In the genomic region with DNA sequence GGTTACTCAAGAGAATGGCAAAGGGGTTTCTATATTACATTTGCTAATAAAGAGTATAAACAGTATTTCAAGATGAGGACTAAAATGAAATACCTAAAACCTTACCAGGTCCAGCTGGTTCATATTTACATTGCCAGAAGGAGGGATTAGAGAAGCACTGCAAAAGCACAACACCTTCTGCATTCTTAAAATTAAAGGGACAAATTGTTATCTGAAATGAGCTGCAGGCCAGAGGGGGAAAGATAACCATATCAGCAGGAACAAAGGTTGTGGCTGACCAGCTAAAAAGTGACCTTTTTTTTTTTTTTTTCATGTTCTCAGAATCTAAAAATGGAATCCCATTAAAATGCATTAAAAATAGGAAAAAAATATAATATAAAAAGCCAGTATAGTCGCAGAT, we compare ENCODE assay signal across 1 cellular context.
TF ChIP-seq lines count a peak whose summit lies in the region.

No MANE protein-coding gene starts in this region.

TF ChIP-seq in K562, 482 proteins besides CTCF, POLR2A, EP300 and RAD21 (continued from another document and continues in another):
- TF ChIP-seq, protein P1, sequence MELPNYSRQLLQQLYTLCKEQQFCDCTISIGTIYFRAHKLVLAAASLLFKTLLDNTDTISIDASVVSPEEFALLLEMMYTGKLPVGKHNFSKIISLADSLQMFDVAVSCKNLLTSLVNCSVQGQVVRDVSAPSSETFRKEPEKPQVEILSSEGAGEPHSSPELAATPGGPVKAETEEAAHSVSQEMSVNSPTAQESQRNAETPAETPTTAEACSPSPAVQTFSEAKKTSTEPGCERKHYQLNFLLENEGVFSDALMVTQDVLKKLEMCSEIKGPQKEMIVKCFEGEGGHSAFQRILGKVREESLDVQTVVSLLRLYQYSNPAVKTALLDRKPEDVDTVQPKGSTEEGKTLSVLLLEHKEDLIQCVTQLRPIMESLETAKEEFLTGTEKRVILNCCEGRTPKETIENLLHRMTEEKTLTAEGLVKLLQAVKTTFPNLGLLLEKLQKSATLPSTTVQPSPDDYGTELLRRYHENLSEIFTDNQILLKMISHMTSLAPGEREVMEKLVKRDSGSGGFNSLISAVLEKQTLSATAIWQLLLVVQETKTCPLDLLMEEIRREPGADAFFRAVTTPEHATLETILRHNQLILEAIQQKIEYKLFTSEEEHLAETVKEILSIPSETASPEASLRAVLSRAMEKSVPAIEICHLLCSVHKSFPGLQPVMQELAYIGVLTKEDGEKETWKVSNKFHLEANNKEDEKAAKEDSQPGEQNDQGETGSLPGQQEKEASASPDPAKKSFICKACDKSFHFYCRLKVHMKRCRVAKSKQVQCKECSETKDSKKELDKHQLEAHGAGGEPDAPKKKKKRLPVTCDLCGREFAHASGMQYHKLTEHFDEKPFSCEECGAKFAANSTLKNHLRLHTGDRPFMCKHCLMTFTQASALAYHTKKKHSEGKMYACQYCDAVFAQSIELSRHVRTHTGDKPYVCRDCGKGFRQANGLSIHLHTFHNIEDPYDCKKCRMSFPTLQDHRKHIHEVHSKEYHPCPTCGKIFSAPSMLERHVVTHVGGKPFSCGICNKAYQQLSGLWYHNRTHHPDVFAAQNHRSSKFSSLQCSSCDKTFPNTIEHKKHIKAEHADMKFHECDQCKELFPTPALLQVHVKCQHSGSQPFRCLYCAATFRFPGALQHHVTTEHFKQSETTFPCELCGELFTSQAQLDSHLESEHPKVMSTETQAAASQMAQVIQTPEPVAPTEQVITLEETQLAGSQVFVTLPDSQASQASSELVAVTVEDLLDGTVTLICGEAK (IDR thresholded peaks at IDR 0.05), result no peak
- TF ChIP-seq, protein P1 (CRISPR knock-in tag; IDR thresholded peaks at IDR 0.05), result no peak
- TF ChIP-seq, protein P2, sequence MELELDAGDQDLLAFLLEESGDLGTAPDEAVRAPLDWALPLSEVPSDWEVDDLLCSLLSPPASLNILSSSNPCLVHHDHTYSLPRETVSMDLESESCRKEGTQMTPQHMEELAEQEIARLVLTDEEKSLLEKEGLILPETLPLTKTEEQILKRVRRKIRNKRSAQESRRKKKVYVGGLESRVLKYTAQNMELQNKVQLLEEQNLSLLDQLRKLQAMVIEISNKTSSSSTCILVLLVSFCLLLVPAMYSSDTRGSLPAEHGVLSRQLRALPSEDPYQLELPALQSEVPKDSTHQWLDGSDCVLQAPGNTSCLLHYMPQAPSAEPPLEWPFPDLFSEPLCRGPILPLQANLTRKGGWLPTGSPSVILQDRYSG (tag; conservative IDR thresholded peaks at IDR 0.05; ENCODE audit: low read depth), result no peak
- no peak for TF ChIP-seq ZNF197 (CRISPR knock-in tag; IDR thresholded peaks at IDR 0.05; ENCODE audit: low read depth)
- TF ChIP-seq SRF (CRISPR knock-in tag; IDR thresholded peaks at IDR 0.05), result no peak
- TF ChIP-seq CCAR2 (IDR thresholded peaks at IDR 0.05; ENCODE audit: low read depth, low read length), result no peak
- no peak for TF ChIP-seq RUNX1 (IDR thresholded peaks at IDR 0.05; ENCODE audit: low read depth)
- TF ChIP-seq BRD9 (IDR thresholded peaks at IDR 0.05; ENCODE audit: low read depth, partially characterized antibody), result no peak
- no peak for TF ChIP-seq ZNF57 (CRISPR knock-in tag; IDR thresholded peaks at IDR 0.05)
- TF ChIP-seq CBX1 (IDR thresholded peaks at IDR 0.05; ENCODE audit: low read depth), result no peak
- TF ChIP-seq, protein P3, sequence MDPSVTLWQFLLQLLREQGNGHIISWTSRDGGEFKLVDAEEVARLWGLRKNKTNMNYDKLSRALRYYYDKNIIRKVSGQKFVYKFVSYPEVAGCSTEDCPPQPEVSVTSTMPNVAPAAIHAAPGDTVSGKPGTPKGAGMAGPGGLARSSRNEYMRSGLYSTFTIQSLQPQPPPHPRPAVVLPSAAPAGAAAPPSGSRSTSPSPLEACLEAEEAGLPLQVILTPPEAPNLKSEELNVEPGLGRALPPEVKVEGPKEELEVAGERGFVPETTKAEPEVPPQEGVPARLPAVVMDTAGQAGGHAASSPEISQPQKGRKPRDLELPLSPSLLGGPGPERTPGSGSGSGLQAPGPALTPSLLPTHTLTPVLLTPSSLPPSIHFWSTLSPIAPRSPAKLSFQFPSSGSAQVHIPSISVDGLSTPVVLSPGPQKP (CRISPR knock-in tag; IDR thresholded peaks at IDR 0.05), result no peak
- TF ChIP-seq MCM5 (IDR thresholded peaks at IDR 0.05; ENCODE audit: low read depth), result no peak
- TF ChIP-seq HOXB6 (CRISPR knock-in tag; IDR thresholded peaks at IDR 0.05; ENCODE audit: borderline replicate concordance), result no peak
- peak in 1 of 2 experiments; percentile 68; a peak in 2 of 4 replicates for TF ChIP-seq FOXA3 (CRISPR knock-in tag; conservative IDR thresholded peaks at IDR 0.05 in 1 of 2, IDR thresholded peaks at IDR 0.05 in 1 of 2)
- TF ChIP-seq, protein P4, sequence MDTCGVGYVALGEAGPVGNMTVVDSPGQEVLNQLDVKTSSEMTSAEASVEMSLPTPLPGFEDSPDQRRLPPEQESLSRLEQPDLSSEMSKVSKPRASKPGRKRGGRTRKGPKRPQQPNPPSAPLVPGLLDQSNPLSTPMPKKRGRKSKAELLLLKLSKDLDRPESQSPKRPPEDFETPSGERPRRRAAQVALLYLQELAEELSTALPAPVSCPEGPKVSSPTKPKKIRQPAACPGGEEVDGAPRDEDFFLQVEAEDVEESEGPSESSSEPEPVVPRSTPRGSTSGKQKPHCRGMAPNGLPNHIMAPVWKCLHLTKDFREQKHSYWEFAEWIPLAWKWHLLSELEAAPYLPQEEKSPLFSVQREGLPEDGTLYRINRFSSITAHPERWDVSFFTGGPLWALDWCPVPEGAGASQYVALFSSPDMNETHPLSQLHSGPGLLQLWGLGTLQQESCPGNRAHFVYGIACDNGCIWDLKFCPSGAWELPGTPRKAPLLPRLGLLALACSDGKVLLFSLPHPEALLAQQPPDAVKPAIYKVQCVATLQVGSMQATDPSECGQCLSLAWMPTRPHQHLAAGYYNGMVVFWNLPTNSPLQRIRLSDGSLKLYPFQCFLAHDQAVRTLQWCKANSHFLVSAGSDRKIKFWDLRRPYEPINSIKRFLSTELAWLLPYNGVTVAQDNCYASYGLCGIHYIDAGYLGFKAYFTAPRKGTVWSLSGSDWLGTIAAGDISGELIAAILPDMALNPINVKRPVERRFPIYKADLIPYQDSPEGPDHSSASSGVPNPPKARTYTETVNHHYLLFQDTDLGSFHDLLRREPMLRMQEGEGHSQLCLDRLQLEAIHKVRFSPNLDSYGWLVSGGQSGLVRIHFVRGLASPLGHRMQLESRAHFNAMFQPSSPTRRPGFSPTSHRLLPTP (IDR thresholded peaks at IDR 0.05; ENCODE audit: borderline replicate concordance, extremely low read depth, insufficient read length), result no peak
- TF ChIP-seq ZC3H8 (IDR thresholded peaks at IDR 0.05), result no peak
- TF ChIP-seq, protein P5, sequence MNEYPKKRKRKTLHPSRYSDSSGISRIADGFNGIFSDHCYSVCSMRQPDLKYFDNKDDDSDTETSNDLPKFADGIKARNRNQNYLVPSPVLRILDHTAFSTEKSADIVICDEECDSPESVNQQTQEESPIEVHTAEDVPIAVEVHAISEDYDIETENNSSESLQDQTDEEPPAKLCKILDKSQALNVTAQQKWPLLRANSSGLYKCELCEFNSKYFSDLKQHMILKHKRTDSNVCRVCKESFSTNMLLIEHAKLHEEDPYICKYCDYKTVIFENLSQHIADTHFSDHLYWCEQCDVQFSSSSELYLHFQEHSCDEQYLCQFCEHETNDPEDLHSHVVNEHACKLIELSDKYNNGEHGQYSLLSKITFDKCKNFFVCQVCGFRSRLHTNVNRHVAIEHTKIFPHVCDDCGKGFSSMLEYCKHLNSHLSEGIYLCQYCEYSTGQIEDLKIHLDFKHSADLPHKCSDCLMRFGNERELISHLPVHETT (CRISPR knock-in tag; conservative IDR thresholded peaks at IDR 0.05 in 1 of 2, IDR thresholded peaks at IDR 0.05 in 1 of 2), result no peak
- TF ChIP-seq SETDB1 (IDR thresholded peaks at IDR 0.05; ENCODE audit: low read length), result no peak
- TF ChIP-seq, protein P6, sequence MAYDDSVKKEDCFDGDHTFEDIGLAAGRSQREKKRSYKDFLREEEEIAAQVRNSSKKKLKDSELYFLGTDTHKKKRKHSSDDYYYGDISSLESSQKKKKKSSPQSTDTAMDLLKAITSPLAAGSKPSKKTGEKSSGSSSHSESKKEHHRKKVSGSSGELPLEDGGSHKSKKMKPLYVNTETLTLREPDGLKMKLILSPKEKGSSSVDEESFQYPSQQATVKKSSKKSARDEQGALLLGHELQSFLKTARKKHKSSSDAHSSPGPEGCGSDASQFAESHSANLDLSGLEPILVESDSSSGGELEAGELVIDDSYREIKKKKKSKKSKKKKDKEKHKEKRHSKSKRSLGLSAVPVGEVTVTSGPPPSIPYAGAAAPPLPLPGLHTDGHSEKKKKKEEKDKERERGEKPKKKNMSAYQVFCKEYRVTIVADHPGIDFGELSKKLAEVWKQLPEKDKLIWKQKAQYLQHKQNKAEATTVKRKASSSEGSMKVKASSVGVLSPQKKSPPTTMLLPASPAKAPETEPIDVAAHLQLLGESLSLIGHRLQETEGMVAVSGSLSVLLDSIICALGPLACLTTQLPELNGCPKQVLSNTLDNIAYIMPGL (CRISPR knock-in tag; IDR thresholded peaks at IDR 0.05), result no peak
- no peak for TF ChIP-seq CREM (IDR thresholded peaks at IDR 0.05; ENCODE audit: low read depth)
- TF ChIP-seq ZNF121 (CRISPR knock-in tag; conservative IDR thresholded peaks at IDR 0.05), result no peak
- no peak for TF ChIP-seq CEBPG (CRISPR knock-in tag; IDR thresholded peaks at IDR 0.05)
- no peak for TF ChIP-seq CEBPG (tag; conservative IDR thresholded peaks at IDR 0.05 in 1 of 2, IDR thresholded peaks at IDR 0.05 in 1 of 2)
- TF ChIP-seq, protein P7, sequence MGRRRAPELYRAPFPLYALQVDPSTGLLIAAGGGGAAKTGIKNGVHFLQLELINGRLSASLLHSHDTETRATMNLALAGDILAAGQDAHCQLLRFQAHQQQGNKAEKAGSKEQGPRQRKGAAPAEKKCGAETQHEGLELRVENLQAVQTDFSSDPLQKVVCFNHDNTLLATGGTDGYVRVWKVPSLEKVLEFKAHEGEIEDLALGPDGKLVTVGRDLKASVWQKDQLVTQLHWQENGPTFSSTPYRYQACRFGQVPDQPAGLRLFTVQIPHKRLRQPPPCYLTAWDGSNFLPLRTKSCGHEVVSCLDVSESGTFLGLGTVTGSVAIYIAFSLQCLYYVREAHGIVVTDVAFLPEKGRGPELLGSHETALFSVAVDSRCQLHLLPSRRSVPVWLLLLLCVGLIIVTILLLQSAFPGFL (CRISPR knock-in tag; IDR thresholded peaks at IDR 0.05), result no peak
- TF ChIP-seq, protein P8, sequence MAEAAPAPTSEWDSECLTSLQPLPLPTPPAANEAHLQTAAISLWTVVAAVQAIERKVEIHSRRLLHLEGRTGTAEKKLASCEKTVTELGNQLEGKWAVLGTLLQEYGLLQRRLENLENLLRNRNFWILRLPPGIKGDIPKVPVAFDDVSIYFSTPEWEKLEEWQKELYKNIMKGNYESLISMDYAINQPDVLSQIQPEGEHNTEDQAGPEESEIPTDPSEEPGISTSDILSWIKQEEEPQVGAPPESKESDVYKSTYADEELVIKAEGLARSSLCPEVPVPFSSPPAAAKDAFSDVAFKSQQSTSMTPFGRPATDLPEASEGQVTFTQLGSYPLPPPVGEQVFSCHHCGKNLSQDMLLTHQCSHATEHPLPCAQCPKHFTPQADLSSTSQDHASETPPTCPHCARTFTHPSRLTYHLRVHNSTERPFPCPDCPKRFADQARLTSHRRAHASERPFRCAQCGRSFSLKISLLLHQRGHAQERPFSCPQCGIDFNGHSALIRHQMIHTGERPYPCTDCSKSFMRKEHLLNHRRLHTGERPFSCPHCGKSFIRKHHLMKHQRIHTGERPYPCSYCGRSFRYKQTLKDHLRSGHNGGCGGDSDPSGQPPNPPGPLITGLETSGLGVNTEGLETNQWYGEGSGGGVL (CRISPR knock-in tag; IDR thresholded peaks at IDR 0.05), result no peak
- TF ChIP-seq NCOR1 (IDR thresholded peaks at IDR 0.05), result peak; percentile 74
- no peak for TF ChIP-seq MCM3 (IDR thresholded peaks at IDR 0.05)
- 0 out of 2 replicates have a peak, but pooled peaks have one; percentile 34 for TF ChIP-seq SMARCE1 (IDR thresholded peaks at IDR 0.05)
- no peak for TF ChIP-seq CAMTA2 (CRISPR knock-in tag; conservative IDR thresholded peaks at IDR 0.05)
- TF ChIP-seq ZNF77 (CRISPR knock-in tag; IDR thresholded peaks at IDR 0.05), result no peak
- TF ChIP-seq TAF9B (IDR thresholded peaks at IDR 0.05; ENCODE audit: partially characterized antibody), result no peak
- TF ChIP-seq RBM39 (optimal IDR thresholded peaks at IDR 0.05; ENCODE audit: low read depth, low read length), result no peak
- TF ChIP-seq, protein P9, sequence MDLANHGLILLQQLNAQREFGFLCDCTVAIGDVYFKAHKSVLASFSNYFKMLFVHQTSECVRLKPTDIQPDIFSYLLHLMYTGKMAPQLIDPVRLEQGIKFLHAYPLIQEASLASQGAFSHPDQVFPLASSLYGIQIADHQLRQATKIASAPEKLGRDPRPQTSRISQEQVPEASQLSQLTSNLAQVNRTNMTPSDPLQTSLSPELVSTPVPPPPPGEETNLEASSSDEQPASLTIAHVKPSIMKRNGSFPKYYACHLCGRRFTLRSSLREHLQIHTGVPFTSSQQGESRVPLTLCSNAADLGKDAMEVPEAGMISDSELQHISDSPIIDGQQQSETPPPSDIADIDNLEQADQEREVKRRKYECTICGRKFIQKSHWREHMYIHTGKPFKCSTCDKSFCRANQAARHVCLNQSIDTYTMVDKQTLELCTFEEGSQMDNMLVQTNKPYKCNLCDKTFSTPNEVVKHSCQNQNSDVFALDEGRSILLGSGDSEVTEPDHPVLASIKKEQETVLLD (IDR thresholded peaks at IDR 0.05), result no peak
- peak; percentile 80 for TF ChIP-seq SOX6 (IDR thresholded peaks at IDR 0.05)
